ENCODE assay signal across 20 cellular contexts in genomic region chr12:112577473-112578334, GRCh38.
A peak's percentile ranks its signal among the peaks of the same experiment; 100 is the strongest.
DNase-seq lines count a peak whose midpoint lies in the region; ATAC-seq, FAIRE-seq and TF ChIP-seq lines count a peak whose summit lies in the region.
"Had no signal": no experiment of that assay in that cellular context is flagged by ENCODE, and none has a peak within 500 bp of the region (broad histone marks: within the 10 kb centered on the region; RNA-seq: fewer than 3 reads in every experiment).

No MANE protein-coding gene starts in this region.

- in situ Hi-C loops in G401 (cut with HindIII; ENCODE audit: low sequenced_read_pairs), result no loop called here

- no peak for ATAC-seq in GM21717 (IDR thresholded peaks at IDR 0.05; ENCODE audit: unreplicated experiment)
- no peak for ATAC-seq in right lobe of liver
- ATAC-seq: left lobe of liver had no signal

- H3K36me3 ChIP-seq in HUES64 (ENCODE audit: insufficient read depth, low read length) (no peaks in the 10 kb centered on the region), right lobe of liver (no peaks in the 10 kb centered on the region)
- H3K36me3 ChIP-seq: brain microvascular endothelial cell had no signal

- WGBS in HUES64, result 12% methylated on average over 4 of the region's 4 CpGs
- WGBS in right lobe of liver (ENCODE audit: insufficient coverage, low coverage, low lambda C conversion rate, missing lambda C conversion rate), result 43% methylated on average over 4 of the region's 4 CpGs

- H3K27ac ChIP-seq in HUES64 (ENCODE audit: low read depth, low read length) (peak overlapping the region; percentile 88; the same call in 1 of the 2 replicates), right lobe of liver (no peak overlapping the region)
- H3K27ac ChIP-seq: brain microvascular endothelial cell had no signal

- H3K9me3 ChIP-seq in HUES64 (ENCODE audit: insufficient read depth, low read depth, low read length) (no peaks in the 10 kb centered on the region), right lobe of liver (no peaks in the 10 kb centered on the region)

- H3K4me1 ChIP-seq in HUES64 (ENCODE audit: insufficient read depth, low read length) (peaks cover 27% of the 10 kb centered on the region), right lobe of liver (no peaks in the 10 kb centered on the region)

- H3K9ac ChIP-seq in HUES64 (ENCODE audit: low read depth, low read length), result no peak overlapping the region

- TF ChIP-seq POLR2A in GM12891 (IDR thresholded peaks at IDR 0.05; ENCODE audit: low read depth, low read length) (no peak), right lobe of liver (IDR thresholded peaks at IDR 0.05) (no peak)

- no peak for FAIRE-seq in GM12891 (lab: Jason Lieb, UNC)
- FAIRE-seq: colon, endometrium had no signal

- H3K27me3 ChIP-seq in HUES64 (ENCODE audit: insufficient read depth, low read length) (peaks cover 39% of the 10 kb centered on the region), right lobe of liver (no peaks in the 10 kb centered on the region)

- H3K4me3 ChIP-seq in HUES64 (ENCODE audit: low read length), result no peak overlapping the region
- no peak overlapping the region for H3K4me3 ChIP-seq in right lobe of liver

- intact Hi-C loops in right lobe of liver (cut with DNase I), result no loop called here

- DNase-seq in GM12891 (ENCODE audit: insufficient read length, low spot score) (no peak), RPMI7951 (ENCODE audit: low read depth) (peak; percentile 43), iPS-NIHi7 (ENCODE audit: extremely low spot score) (peak; percentile 57), right lobe of liver (no peak), NCI-H1105 treated with DMSO at 0.1 percent for 48 hours (lab: John Stamatoyannopoulos, UW) (no peak), G401 (ENCODE audit: low spot score) (no peak)
- DNase-seq: activated CD8-positive, alpha-beta memory T cell treated with anti-CD3 and anti-CD28 coated beads, Interleukin-2, amount 50 U/mL, for 48 hours; activated effector memory CD4-positive, alpha-beta T cell treated with anti-CD3 and anti-CD28 coated beads, Interleukin-2, amount 50 U/mL, for 16 hours; brain microvascular endothelial cell; DMS79 treated with DMSO at 0.1 percent for 48 hours; KG1; NCI-H526 treated with DMSO at 0.1 percent for 48 hours; nephron progenitor cell; SIG-M5; stimulated activated naive CD4-positive, alpha-beta T cell treated with Interleukin-2 at 50 U/mL for 16 hours had no signal

- no peak for TF ChIP-seq CTCF in right lobe of liver (IDR thresholded peaks at IDR 0.05)

TF ChIP-seq in GM12891, 5 proteins besides CTCF, POLR2A, EP300 and RAD21:
- TF ChIP-seq SPI1 (IDR thresholded peaks at IDR 0.05; ENCODE audit: low read depth, low read length), result 0 out of 2 replicates have a peak, but pooled peaks have one; percentile 3
- no peak for TF ChIP-seq PAX5 (IDR thresholded peaks at IDR 0.05; ENCODE audit: insufficient read depth, low read length, severe bottlenecking)
- TF ChIP-seq TAF1 (IDR thresholded peaks at IDR 0.05; ENCODE audit: low read depth, low read length), result no peak

Comparison
In these comparisons a context has a peak if more than half of its experiments do, and no peak if none do; other contexts are left out.
1. DNase-seq: peak in RPMI7951 (single experiment) and iPS-NIHi7 (single experiment); none in GM12891 (single experiment), right lobe of liver (0 of 3), NCI-H1105 treated with DMSO at 0.1 percent for 48 hours (single experiment) and G401 (single experiment).